Comparison of ENCODE assay signal across 2 cellular contexts in the genomic region with DNA sequence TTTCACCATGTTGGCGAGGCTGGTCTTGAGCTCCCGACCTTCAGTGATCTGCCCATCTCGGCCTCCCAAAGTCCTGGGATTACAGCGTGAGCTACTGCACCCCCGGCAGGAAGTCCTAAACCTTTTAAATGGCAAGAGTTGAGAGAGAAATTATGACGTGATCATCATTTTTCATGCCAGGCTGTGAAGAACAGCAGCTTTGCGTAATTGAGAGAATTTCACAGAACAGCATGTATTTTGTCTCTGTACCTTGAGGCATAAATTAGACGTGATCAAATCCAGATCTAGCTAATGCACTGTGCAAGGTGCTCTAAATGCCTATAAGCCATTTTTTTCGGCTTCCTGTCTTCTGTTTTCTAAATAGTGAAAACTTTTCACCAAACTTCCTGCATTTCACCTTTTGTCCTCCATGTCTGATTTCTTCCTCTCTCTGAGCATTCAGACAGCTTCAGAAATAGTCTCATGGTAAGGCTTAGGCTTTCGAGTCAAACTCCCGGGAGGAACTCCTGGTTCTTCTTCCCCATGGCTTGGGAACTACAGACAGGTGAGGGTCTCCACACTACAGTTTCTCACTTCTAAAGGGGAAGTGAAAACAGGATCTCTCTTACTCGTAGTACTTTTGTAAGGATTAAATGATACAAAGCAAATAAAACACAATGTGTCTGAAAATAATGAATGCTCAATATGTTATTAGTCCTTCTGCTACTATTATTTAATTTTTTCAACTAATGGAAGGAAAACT.
TF ChIP-seq lines count a peak whose summit lies in the region.

No MANE protein-coding gene starts in this region.

TF ChIP-seq in HepG2, 621 proteins besides CTCF, POLR2A, EP300 and RAD21:
- TF ChIP-seq, protein P1, sequence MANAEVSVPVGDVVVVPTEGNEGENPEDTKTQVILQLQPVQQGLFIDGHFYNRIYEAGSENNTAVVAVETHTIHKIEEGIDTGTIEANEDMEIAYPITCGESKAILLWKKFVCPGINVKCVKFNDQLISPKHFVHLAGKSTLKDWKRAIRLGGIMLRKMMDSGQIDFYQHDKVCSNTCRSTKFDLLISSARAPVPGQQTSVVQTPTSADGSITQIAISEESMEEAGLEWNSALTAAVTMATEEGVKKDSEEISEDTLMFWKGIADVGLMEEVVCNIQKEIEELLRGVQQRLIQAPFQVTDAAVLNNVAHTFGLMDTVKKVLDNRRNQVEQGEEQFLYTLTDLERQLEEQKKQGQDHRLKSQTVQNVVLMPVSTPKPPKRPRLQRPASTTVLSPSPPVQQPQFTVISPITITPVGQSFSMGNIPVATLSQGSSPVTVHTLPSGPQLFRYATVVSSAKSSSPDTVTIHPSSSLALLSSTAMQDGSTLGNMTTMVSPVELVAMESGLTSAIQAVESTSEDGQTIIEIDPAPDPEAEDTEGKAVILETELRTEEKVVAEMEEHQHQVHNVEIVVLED (CRISPR knock-in tag; IDR thresholded peaks at IDR 0.05; ENCODE audit: borderline replicate concordance) = no peak
- TF ChIP-seq ZNF563 (CRISPR knock-in tag; IDR thresholded peaks at IDR 0.05) = no peak
- peak; percentile 72 for TF ChIP-seq MAFF (IDR thresholded peaks at IDR 0.05; ENCODE audit: low read depth, low read length)
- TF ChIP-seq, protein P2, sequence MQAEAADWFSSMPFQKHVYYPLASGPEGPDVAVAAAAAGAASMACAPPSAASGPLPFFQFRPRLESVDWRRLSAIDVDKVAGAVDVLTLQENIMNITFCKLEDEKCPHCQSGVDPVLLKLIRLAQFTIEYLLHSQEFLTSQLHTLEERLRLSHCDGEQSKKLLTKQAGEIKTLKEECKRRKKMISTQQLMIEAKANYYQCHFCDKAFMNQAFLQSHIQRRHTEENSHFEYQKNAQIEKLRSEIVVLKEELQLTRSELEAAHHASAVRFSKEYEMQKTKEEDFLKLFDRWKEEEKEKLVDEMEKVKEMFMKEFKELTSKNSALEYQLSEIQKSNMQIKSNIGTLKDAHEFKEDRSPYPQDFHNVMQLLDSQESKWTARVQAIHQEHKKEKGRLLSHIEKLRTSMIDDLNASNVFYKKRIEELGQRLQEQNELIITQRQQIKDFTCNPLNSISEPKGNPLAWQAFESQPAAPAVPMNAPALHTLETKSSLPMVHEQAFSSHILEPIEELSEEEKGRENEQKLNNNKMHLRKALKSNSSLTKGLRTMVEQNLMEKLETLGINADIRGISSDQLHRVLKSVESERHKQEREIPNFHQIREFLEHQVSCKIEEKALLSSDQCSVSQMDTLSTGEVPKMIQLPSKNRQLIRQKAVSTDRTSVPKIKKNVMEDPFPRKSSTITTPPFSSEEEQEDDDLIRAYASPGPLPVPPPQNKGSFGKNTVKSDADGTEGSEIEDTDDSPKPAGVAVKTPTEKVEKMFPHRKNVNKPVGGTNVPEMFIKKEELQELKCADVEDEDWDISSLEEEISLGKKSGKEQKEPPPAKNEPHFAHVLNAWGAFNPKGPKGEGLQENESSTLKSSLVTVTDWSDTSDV (CRISPR knock-in tag; IDR thresholded peaks at IDR 0.05) = no peak
- no peak for TF ChIP-seq PCBP1 (IDR thresholded peaks at IDR 0.05; ENCODE audit: borderline replicate concordance, low read depth, low read length)
- TF ChIP-seq KLF11 (CRISPR knock-in tag; IDR thresholded peaks at IDR 0.05) = no peak
- TF ChIP-seq MAFK (conservative IDR thresholded peaks at IDR 0.05 in 1 of 2, IDR thresholded peaks at IDR 0.05 in 1 of 2; ENCODE audit: low read length in 2 of 2) = peak; percentile 71 to 73
- no peak for TF ChIP-seq RBAK (CRISPR knock-in tag; IDR thresholded peaks at IDR 0.05)

TF ChIP-seq in SK-N-SH treated with all-trans-retinoic acid at 6 μM for 48 hours, 23 proteins besides CTCF, POLR2A, EP300 and RAD21 (continued from another document):
- TF ChIP-seq, protein P3, sequence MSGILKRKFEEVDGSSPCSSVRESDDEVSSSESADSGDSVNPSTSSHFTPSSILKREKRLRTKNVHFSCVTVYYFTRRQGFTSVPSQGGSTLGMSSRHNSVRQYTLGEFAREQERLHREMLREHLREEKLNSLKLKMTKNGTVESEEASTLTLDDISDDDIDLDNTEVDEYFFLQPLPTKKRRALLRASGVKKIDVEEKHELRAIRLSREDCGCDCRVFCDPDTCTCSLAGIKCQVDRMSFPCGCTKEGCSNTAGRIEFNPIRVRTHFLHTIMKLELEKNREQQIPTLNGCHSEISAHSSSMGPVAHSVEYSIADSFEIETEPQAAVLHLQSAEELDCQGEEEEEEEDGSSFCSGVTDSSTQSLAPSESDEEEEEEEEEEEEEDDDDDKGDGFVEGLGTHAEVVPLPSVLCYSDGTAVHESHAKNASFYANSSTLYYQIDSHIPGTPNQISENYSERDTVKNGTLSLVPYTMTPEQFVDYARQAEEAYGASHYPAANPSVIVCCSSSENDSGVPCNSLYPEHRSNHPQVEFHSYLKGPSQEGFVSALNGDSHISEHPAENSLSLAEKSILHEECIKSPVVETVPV (CRISPR knock-in tag; IDR thresholded peaks at IDR 0.05) = no peak
- TF ChIP-seq ZNF70 (CRISPR knock-in tag; IDR thresholded peaks at IDR 0.05) (peak; percentile 89), TCF4 (CRISPR knock-in tag; IDR thresholded peaks at IDR 0.05; ENCODE audit: borderline replicate concordance) (0 out of 2 replicates have a peak, but pooled peaks have one; percentile 39), ZFP3 (CRISPR knock-in tag; IDR thresholded peaks at IDR 0.05) (no peak)
- TF ChIP-seq, protein P4, sequence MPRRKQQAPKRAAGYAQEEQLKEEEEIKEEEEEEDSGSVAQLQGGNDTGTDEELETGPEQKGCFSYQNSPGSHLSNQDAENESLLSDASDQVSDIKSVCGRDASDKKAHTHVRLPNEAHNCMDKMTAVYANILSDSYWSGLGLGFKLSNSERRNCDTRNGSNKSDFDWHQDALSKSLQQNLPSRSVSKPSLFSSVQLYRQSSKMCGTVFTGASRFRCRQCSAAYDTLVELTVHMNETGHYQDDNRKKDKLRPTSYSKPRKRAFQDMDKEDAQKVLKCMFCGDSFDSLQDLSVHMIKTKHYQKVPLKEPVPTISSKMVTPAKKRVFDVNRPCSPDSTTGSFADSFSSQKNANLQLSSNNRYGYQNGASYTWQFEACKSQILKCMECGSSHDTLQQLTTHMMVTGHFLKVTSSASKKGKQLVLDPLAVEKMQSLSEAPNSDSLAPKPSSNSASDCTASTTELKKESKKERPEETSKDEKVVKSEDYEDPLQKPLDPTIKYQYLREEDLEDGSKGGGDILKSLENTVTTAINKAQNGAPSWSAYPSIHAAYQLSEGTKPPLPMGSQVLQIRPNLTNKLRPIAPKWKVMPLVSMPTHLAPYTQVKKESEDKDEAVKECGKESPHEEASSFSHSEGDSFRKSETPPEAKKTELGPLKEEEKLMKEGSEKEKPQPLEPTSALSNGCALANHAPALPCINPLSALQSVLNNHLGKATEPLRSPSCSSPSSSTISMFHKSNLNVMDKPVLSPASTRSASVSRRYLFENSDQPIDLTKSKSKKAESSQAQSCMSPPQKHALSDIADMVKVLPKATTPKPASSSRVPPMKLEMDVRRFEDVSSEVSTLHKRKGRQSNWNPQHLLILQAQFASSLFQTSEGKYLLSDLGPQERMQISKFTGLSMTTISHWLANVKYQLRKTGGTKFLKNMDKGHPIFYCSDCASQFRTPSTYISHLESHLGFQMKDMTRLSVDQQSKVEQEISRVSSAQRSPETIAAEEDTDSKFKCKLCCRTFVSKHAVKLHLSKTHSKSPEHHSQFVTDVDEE (CRISPR knock-in tag; IDR thresholded peaks at IDR 0.05) = 0 out of 2 replicates have a peak, but pooled peaks have one; percentile 26
